In genomic region chr3:29440321-29441019, GRCh38 we compare ENCODE assay signal across 9 cellular contexts.
DNase-seq lines count a peak whose midpoint lies in the region; ATAC-seq and TF ChIP-seq lines count a peak whose summit lies in the region.
"Had no signal": no experiment of that assay in that cellular context is flagged by ENCODE, and none has a peak within 500 bp of the region (broad histone marks: within the 10 kb centered on the region; RNA-seq: fewer than 3 reads in every experiment).

No MANE protein-coding gene starts in this region.

- peak overlapping the region; percentile 40 for H3K4me3 ChIP-seq in HEK293 (ENCODE audit: low read depth, low read length)

- DNase-seq in NCI-H774 (lab: John Stamatoyannopoulos, UW) (peak; percentile 35), left ventricle myocardium superior (no peak), renal cortical epithelial cell (ENCODE audit: low read depth) (peak; percentile 43), G401 (ENCODE audit: low spot score) (no peak)

- peak overlapping the region; percentile 7; the same call in 1 of the 2 replicates for H3K27ac ChIP-seq in HEK293 (ENCODE audit: extremely low read depth, low read depth, low read length)
- H3K27ac ChIP-seq: parathyroid adenoma had no signal

- TF ChIP-seq CTCF in HEK293 (tag by site-specific recombination; IDR thresholded peaks at IDR 0.05): no peak

- 0 out of 2 replicates have a peak, but pooled peaks cover 2% of the 10 kb centered on the region for H3K4me1 ChIP-seq in HEK293 (ENCODE audit: control insufficient read depth, insufficient read depth, low read length)
- H3K4me1 ChIP-seq: parathyroid adenoma had no signal

- H3K36me3 ChIP-seq in HEK293 (ENCODE audit: control insufficient read depth in 2 of 2, insufficient read depth in 1 of 2, low read length in 2 of 2): no peaks in the 10 kb centered on the region

- ATAC-seq in left ventricle myocardium superior: peak; percentile 73
- no peak for ATAC-seq in HG03196 (IDR thresholded peaks at IDR 0.05; ENCODE audit: unreplicated experiment)
- ATAC-seq in HG03108 (IDR thresholded peaks at IDR 0.05; ENCODE audit: unreplicated experiment): no peak
- no peak for ATAC-seq in GM21526 (IDR thresholded peaks at IDR 0.05; ENCODE audit: low FRiP score, unreplicated experiment)

- POLR2A ChIA-PET in HEK293 (lab: Yijun Ruan, JAX): no interaction called here

- no peaks in the 10 kb centered on the region for H3K9me3 ChIP-seq in HEK293 (ENCODE audit: control insufficient read depth, insufficient read depth, low read depth, low read length)

- in situ Hi-C loops in G401 (cut with HindIII; ENCODE audit: low sequenced_read_pairs): no loop called here

- intact Hi-C loops in left ventricle myocardium superior (cut with micrococcal nuclease): no loop called here

- CTCF ChIA-PET in HEK293 (lab: Yijun Ruan, JAX): no interaction called here

TF ChIP-seq in HEK293, 187 proteins besides CTCF, POLR2A, EP300 and RAD21:
- peak; percentile 42 for TF ChIP-seq PRDM1 (tag by site-specific recombination; IDR thresholded peaks at IDR 0.05)
- peak; percentile 47 for TF ChIP-seq ZNF341 (tag by site-specific recombination; IDR thresholded peaks at IDR 0.05; ENCODE audit: low read depth)
- TF ChIP-seq PRDM10 (tag by site-specific recombination; IDR thresholded peaks at IDR 0.05): peak; percentile 27; the same call in 1 of the 2 replicates
- TF ChIP-seq ZNF133 (tag by site-specific recombination; IDR thresholded peaks at IDR 0.05): 0 out of 2 replicates have a peak, but pooled peaks have one; percentile 22
- no peak for TF ChIP-seq ZNF792 (tag by site-specific recombination; IDR thresholded peaks at IDR 0.05)
- TF ChIP-seq ZBTB17 (tag by site-specific recombination; IDR thresholded peaks at IDR 0.05): peak; percentile 73
- TF ChIP-seq ZNF335 (tag by site-specific recombination; conservative IDR thresholded peaks at IDR 0.05): peak; percentile 23; the same call in 1 of the 2 replicates
- no peak for TF ChIP-seq GLIS2 (tag by site-specific recombination; IDR thresholded peaks at IDR 0.05)
- TF ChIP-seq ZNF16 (tag by site-specific recombination; IDR thresholded peaks at IDR 0.05; ENCODE audit: low read depth): no peak
- 0 out of 2 replicates have a peak, but pooled peaks have one; percentile 11 for TF ChIP-seq ZNF600 (tag by site-specific recombination; IDR thresholded peaks at IDR 0.05)
- peak; percentile 71; the same call in 1 of the 2 replicates for TF ChIP-seq TRIM28 (IDR thresholded peaks at IDR 0.05; ENCODE audit: borderline replicate concordance, low read length)
- no peak for TF ChIP-seq ZNF280C (tag by site-specific recombination; IDR thresholded peaks at IDR 0.05)

Comparison
In these comparisons a context has a peak if more than half of its experiments do, and no peak if none do; other contexts are left out.
1. DNase-seq: peak in NCI-H774 (single experiment) and renal cortical epithelial cell (single experiment); none in left ventricle myocardium superior (single experiment) and G401 (single experiment).